ENCODE assay signal across 8 cellular contexts in the genomic region with DNA sequence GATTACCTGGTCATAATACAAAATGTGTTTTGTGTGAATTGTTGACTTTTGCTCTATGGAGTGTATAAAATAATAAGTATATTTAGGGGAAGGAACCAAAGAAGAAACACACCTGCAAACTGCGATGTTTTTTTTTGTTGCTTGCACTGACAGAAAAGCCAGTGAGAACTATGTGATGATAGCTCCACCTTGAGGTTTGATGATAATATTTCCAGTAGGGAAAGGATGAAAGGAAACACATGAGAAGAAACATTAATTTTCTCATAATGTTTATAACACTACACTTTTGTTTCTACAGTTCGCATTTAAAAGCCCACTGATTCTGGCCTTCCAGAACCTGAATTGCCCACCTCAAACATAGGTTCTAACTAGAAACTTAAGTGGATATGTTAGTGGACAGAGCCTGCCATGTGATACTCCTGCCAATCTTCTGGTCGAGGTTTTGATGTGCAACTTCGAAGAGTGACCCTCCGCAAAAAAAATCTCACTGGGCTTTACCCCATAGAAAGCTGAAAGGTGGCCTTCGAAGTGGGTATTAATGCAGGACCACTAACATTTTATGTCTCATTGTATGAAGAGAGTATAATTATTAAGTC.
DNase-seq lines count a peak whose midpoint lies in the region; ATAC-seq, FAIRE-seq and TF ChIP-seq lines count a peak whose summit lies in the region.

No MANE protein-coding gene starts in this region.

- H3K27ac ChIP-seq in GM23248 (no peak overlapping the region), endodermal cell (ENCODE audit: low read depth, low read length) (no peak overlapping the region), pancreas (no peak overlapping the region)

- H3K27ac Mint-ChIP-seq in endodermal cell = no peak overlapping the region

- no peaks in the 10 kb centered on the region for H3K9me3 ChIP-seq in GM23248 (ENCODE audit: low read depth)
- no peaks in the 10 kb centered on the region for H3K9me3 ChIP-seq in endodermal cell (ENCODE audit: control insufficient read depth, low read length)
- H3K9me3 ChIP-seq in pancreas = no peaks in the 10 kb centered on the region

- H3K9me3 Mint-ChIP-seq in endodermal cell = no peaks in the 10 kb centered on the region

- peaks cover 12% of the 10 kb centered on the region for H3K4me1 Mint-ChIP-seq in endodermal cell

- 23 to 25% methylated on average over 6 of the region's 6 CpGs for WGBS in GM23248 (ENCODE audit: low coverage in 1 of 2, low lambda C conversion rate in 2 of 2, missing lambda C conversion rate in 2 of 2), 2 experiments
- 17 to 64% methylated on average over 1 to 6 of the region's 6 CpGs for WGBS in endodermal cell (ENCODE audit: insufficient coverage in 1 of 2, insufficient read length in 1 of 2), 2 experiments
- WGBS in pancreas, 2 donors = 21 to 22% methylated on average over 6 of the region's 6 CpGs

- H3K4me3 ChIP-seq in GM23248 = no peak overlapping the region
- H3K4me3 ChIP-seq in endodermal cell (ENCODE audit: low read length) = no peak overlapping the region
- H3K4me3 ChIP-seq in pancreas = no peak overlapping the region

- H3K4me1 ChIP-seq in GM23248 (ENCODE audit: insufficient read depth) = peaks cover 1% of the 10 kb centered on the region
- H3K4me1 ChIP-seq in endodermal cell (ENCODE audit: control insufficient read depth, insufficient read depth, low read length) = no peaks in the 10 kb centered on the region
- H3K4me1 ChIP-seq in pancreas = peaks cover 9 to 22% (median 14%) of the 10 kb centered on the region in 3 donors

- FAIRE-seq in pancreas (lab: Jason Lieb, UNC) = peak; percentile 17

- ATAC-seq in pancreas (peak; percentile 62 to 83 (median 70)), HG03378 (IDR thresholded peaks at IDR 0.05; ENCODE audit: unreplicated experiment) (no peak)

- no peak overlapping the region for H3K9ac ChIP-seq in GM23248
- H3K9ac ChIP-seq in endodermal cell (ENCODE audit: extremely low read depth, low read length, poor library complexity, severe bottlenecking) = no peak overlapping the region

- no peaks in the 10 kb centered on the region for H3K9me2 ChIP-seq in GM23248 (ENCODE audit: insufficient read depth)

- DNase-seq in AG08396 (ENCODE audit: low spot score) (peak; percentile 14), GM23248 (peak; percentile 69), NCI-H748 treated with DMSO at 0.1 percent for 48 hours (lab: John Stamatoyannopoulos, UW) (peak; percentile 53), endodermal cell (no peak), pancreas (no peak), germinal center (ENCODE audit: low spot score) (no peak), NCI-H2227 treated with DMSO at 0.1 percent for 48 hours (lab: John Stamatoyannopoulos, UW) (no peak)

- no peaks in the 10 kb centered on the region for H3F3A ChIP-seq in GM23248 (ENCODE audit: insufficient read depth)

- H3K36me3 ChIP-seq in GM23248 (ENCODE audit: low read depth) (no peaks in the 10 kb centered on the region), endodermal cell (ENCODE audit: control insufficient read depth, insufficient read depth, low read length) (no peaks in the 10 kb centered on the region), pancreas (no peaks in the 10 kb centered on the region)

- no peak overlapping the region for H2AFZ ChIP-seq in GM23248

- no peak overlapping the region for H3K4me3 Mint-ChIP-seq in endodermal cell

- intact Hi-C loops in pancreas (cut with DNase I) = loop anchor here in 2 of 3 donors (5.0 to 10.0 kb wide), 2 partner anchors 603 to 606 kb away; no protein-coding TSS in a partner anchor

- no peak overlapping the region for H3K4me2 ChIP-seq in GM23248 (ENCODE audit: unreplicated experiment)

- TF ChIP-seq CTCF in endodermal cell (conservative IDR thresholded peaks at IDR 0.05) (peak; percentile 87), pancreas (IDR thresholded peaks at IDR 0.05) (peak in 3 of 4 donors; percentile 30 to 51 (median 42))

- no peaks in the 10 kb centered on the region for H4K20me1 ChIP-seq in GM23248 (ENCODE audit: insufficient read depth)

- H3K36me3 Mint-ChIP-seq in endodermal cell (ENCODE audit: low read depth) = no peaks in the 10 kb centered on the region

- in situ Hi-C loops in GM23248 (cut with MboI) = loop anchor here (10.0 to 25.0 kb wide), 2 partner anchors 603 to 771 kb away; no protein-coding TSS in a partner anchor

- no peaks in the 10 kb centered on the region for H3K27me3 ChIP-seq in GM23248 (replicated peaks; ENCODE audit: insufficient read depth)
- H3K27me3 ChIP-seq in endodermal cell (ENCODE audit: control insufficient read depth, insufficient read depth, low read length, poor library complexity, severe bottlenecking) = no peaks in the 10 kb centered on the region
- H3K27me3 ChIP-seq in pancreas = no peaks in the 10 kb centered on the region

- H3K79me2 ChIP-seq in GM23248 (ENCODE audit: insufficient read depth) = no peaks in the 10 kb centered on the region

- peaks cover 2% of the 10 kb centered on the region for H3K27me3 Mint-ChIP-seq in endodermal cell (ENCODE audit: insufficient read depth)

Comparison
In these comparisons a context has a peak if more than half of its experiments do, and no peak if none do; other contexts are left out.
1. DNase-seq: peak in AG08396 (single experiment), GM23248 (single experiment) and NCI-H748 treated with DMSO at 0.1 percent for 48 hours (single experiment); none in endodermal cell (single experiment), pancreas (0 of 6), germinal center (single experiment) and NCI-H2227 treated with DMSO at 0.1 percent for 48 hours (single experiment).